1 cellular context compared by ENCODE assay signal in the genomic region with DNA sequence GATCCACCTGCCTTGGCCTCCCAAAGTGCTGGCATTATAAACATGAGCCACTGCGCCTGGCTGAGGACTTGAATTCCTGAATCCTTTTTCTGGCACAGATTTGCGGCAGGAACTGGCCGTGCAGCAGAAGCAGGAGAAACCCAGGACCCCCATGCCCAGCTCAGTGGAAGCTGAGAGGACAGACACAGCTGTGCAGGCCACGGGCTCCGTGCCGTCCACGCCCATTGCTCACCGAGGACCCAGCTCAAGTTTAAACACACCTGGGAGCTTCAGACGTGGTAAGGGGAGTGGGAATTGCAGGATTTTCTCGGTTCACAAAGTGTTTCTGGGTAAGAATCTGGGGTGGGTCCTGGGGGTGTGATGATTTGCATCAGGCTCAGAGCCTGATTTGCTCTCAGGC.
TF ChIP-seq lines count a peak whose summit lies in the region.

No MANE protein-coding gene starts in this region.

TF ChIP-seq in IMR-90, 13 proteins besides CTCF, POLR2A, EP300 and RAD21:
- TF ChIP-seq MXI1 (IDR thresholded peaks at IDR 0.05; ENCODE audit: borderline replicate concordance, low read depth, low read length) (no peak), NFE2L2 (IDR thresholded peaks at IDR 0.05; ENCODE audit: low read depth, low read length) (no peak), CHD1 (IDR thresholded peaks at IDR 0.05; ENCODE audit: low read depth, low read length) (no peak), MAFK (IDR thresholded peaks at IDR 0.05; ENCODE audit: low read depth, low read length) (no peak), RCOR1 (IDR thresholded peaks at IDR 0.05; ENCODE audit: insufficient replicate concordance, low read length) (no peak), SMC3 (IDR thresholded peaks at IDR 0.05; ENCODE audit: low read depth, low read length) (no peak), CEBPB (IDR thresholded peaks at IDR 0.05; ENCODE audit: low read depth, low read length) (no peak), BHLHE40 (IDR thresholded peaks at IDR 0.05; ENCODE audit: low read depth, low read length) (no peak), FOS (IDR thresholded peaks at IDR 0.05; ENCODE audit: low read depth, low read length) (no peak), RFX5 (IDR thresholded peaks at IDR 0.05; ENCODE audit: low read depth, low read length) (no peak), MAZ (IDR thresholded peaks at IDR 0.05; ENCODE audit: borderline replicate concordance, low read depth, low read length) (no peak)
- TF ChIP-seq, protein P1, sequence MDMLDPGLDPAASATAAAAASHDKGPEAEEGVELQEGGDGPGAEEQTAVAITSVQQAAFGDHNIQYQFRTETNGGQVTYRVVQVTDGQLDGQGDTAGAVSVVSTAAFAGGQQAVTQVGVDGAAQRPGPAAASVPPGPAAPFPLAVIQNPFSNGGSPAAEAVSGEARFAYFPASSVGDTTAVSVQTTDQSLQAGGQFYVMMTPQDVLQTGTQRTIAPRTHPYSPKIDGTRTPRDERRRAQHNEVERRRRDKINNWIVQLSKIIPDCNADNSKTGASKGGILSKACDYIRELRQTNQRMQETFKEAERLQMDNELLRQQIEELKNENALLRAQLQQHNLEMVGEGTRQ (IDR thresholded peaks at IDR 0.05; ENCODE audit: low read depth, low read length): no peak
